In genomic region chr19:53980553-53981407, GRCh38 we compare ENCODE assay signal across 9 cellular contexts. TPM values are rescaled to one million over a fixed set of nuclear protein-coding genes. Genes with fewer than 3 reads are reported as not detected.
DNase-seq lines count a peak whose midpoint lies in the region; ATAC-seq and TF ChIP-seq lines count a peak whose summit lies in the region.
"Had no signal": no experiment of that assay in that cellular context is flagged by ENCODE, and none has a peak within 500 bp of the region (broad histone marks: within the 10 kb centered on the region; RNA-seq: fewer than 3 reads in every experiment).

No MANE protein-coding gene starts in this region.

- H3K36me3 ChIP-seq in esophagus muscularis mucosa = no peaks in the 10 kb centered on the region

- H3K4me1 ChIP-seq in esophagus muscularis mucosa = peaks cover 19 to 50% (median 39%) of the 10 kb centered on the region in 4 donors

- H3K27me3 ChIP-seq in esophagus muscularis mucosa = peaks cover 0 to 98% (median 47%) of the 10 kb centered on the region in 4 donors

- peak overlapping the region in 2 of 4 donors; percentile 27 to 33 for H3K27ac ChIP-seq in esophagus muscularis mucosa (replicated peaks in 1 of 4)

- TF ChIP-seq CTCF in esophagus muscularis mucosa (IDR thresholded peaks at IDR 0.05) = no peak

- TF ChIP-seq POLR2A in esophagus muscularis mucosa (IDR thresholded peaks at IDR 0.05; ENCODE audit: low read depth) = no peak

- no peaks in the 10 kb centered on the region for H3K9me3 ChIP-seq in esophagus muscularis mucosa

- intact Hi-C loops in esophagus muscularis mucosa (cut with DNase I) = no loop called here

- no peak for TF ChIP-seq EP300 in esophagus muscularis mucosa (IDR thresholded peaks at IDR 0.05)

- WGBS in esophagus muscularis mucosa = 42% methylated on average over 21 of the region's 21 CpGs

- H3K4me3 ChIP-seq in esophagus muscularis mucosa = peak overlapping the region; percentile 31 to 49 (median 34)

- DNase-seq in GDM1 (lab: John Stamatoyannopoulos, UW) = peak; percentile 49
- peak; percentile 34 for DNase-seq in RPMI7951 (ENCODE audit: low read depth)
- DNase-seq in esophagus muscularis mucosa (ENCODE audit: extremely low spot score) = no peak
- DNase-seq in pons (ENCODE audit: low spot score) = peak; percentile 15
- DNase-seq in NCI-H2171 treated with DMSO at 0.1 percent for 48 hours (lab: John Stamatoyannopoulos, UW) = no peak
- no peak for DNase-seq in COLO829 (ENCODE audit: low spot score)
- no peak for DNase-seq in SHP77 (lab: John Stamatoyannopoulos, UW)

- ATAC-seq in HG02840 (IDR thresholded peaks at IDR 0.05; ENCODE audit: low FRiP score, unreplicated experiment) = no peak

RNA-seq across cellular contexts. Expression of gene CACNG6, which starts 10.7 kb away (rescaled TPM):
- 0.10 TPM in 1 of 2 replicates, not detected in the other for total RNA-seq in RPMI7951 (2014; rRNA removed; shearing (Covaris generic))
- not detected for total RNA-seq in esophagus muscularis mucosa

RNA-seq across cellular contexts. Expression of gene CACNG8, which starts 18.0 kb away (rescaled TPM):
- total RNA-seq in RPMI7951 (2014; rRNA removed; shearing (Covaris generic)) = under 0.01 and 0.10 TPM in 2 replicates
- under 1 TPM in 1 of 4 donors, not detected in 3; 0.06 TPM for total RNA-seq in esophagus muscularis mucosa
- total RNA-seq: epithelial cell of proximal tubule had no signal

Comparison
In these comparisons a context has a peak if more than half of its experiments do, and no peak if none do; other contexts are left out.
1. DNase-seq: peak in GDM1 (single experiment), RPMI7951 (single experiment) and pons (single experiment); none in esophagus muscularis mucosa (single experiment), NCI-H2171 treated with DMSO at 0.1 percent for 48 hours (single experiment), COLO829 (single experiment) and SHP77 (0 of 2).